8 cellular contexts compared by ENCODE assay signal in the genomic region with DNA sequence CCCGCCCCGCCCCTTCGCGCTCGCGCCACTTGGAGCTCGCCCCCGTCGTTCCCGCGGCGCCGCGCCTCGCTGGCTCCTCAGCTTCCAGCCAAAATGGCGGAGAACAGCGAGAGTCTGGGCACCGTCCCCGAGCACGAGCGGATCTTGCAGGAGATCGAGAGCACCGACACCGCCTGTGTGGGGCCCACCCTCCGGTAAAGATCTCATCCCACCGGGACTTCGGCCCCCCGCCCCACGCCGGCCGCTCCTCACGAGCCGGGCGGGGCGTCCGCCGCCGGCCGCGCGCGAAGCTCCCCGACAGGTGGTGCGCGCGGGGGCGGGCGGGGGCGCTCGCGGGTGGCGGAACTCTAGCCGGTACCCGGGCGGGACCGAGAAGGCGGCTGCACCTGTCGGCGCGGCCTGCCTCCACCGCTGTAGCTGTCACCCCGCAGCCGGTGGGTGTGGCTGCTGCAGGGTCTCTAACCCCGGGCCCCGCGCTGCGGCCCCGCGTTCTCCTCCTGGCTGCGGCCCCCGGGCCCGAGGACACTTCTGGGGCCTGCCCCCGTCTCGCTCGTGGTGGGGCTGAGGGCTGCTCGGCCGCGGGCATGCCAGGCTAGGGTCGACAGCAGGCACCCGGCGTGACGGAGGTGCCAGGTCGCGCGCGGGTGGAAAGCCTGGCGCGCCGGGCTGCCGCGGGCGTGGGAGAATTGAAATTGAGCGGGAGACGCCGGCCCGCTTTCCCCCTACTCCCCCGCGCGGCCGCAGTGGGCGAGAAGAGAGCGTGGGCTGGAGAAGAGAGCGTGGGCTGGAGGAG. TPM values are rescaled to one million over a fixed set of nuclear protein-coding genes. Genes with fewer than 3 reads are reported as not detected.
DNase-seq lines count a peak whose midpoint lies in the region; ATAC-seq and TF ChIP-seq lines count a peak whose summit lies in the region.

EXOC6 (plus strand) TSS at position 80 of the 793 bp plus-strand sequence; CDS start at position 94, 14 bp downstream.

- H3K9ac ChIP-seq in OCI-LY3 (ENCODE audit: low read length) = peak within 1 kb of the TSS; percentile 88

- intact Hi-C loops in mucosa of descending colon (cut with DNase I, micrococcal nuclease) = no loop called here

- H3K4me1 ChIP-seq in OCI-LY3 (ENCODE audit: low read length) (peaks cover 24% of the 10 kb centered on the region), mucosa of descending colon (ENCODE audit: low read depth) (peaks cover 8% of the 10 kb centered on the region)

- in situ Hi-C loops in Caki2 (cut with HindIII; ENCODE audit: low pct_unique_long_range_greater_than_20kb, low sequenced_read_pairs) = no loop called here

- H3K4me3 ChIP-seq in HL-60 (replicated peaks; ENCODE audit: insufficient read depth, low read length) (peak within 1 kb of the TSS; percentile 90), OCI-LY3 (ENCODE audit: low read length) (peak within 1 kb of the TSS; percentile 100), epithelial cell of esophagus (ENCODE audit: low read length) (peak within 1 kb of the TSS; percentile 58), mucosa of descending colon (peak within 1 kb of the TSS; percentile 85)

- H3K4me2 ChIP-seq in OCI-LY3 (ENCODE audit: low read length) = peak within 1 kb of the TSS; percentile 97

- H3K79me2 ChIP-seq in OCI-LY3 (ENCODE audit: low read length) = peaks cover 18% of the 10 kb centered on the region

- no peaks in the 10 kb centered on the region for H3K36me3 ChIP-seq in OCI-LY3 (replicated peaks; ENCODE audit: low read depth, low read length)
- no peaks in the 10 kb centered on the region for H3K36me3 ChIP-seq in mucosa of descending colon (ENCODE audit: low read depth)

- DNase-seq in Caki2 (ENCODE audit: low read depth) = peak; percentile 70
- DNase-seq in HL-60 (ENCODE audit: low read depth in 1 of 2, low spot score in 1 of 2) = peak in 1 of 2 experiments; percentile 82
- peak; percentile 73 for DNase-seq in activated T-cell treated with anti-CD3 and anti-CD28 coated beads for 24 hours (ENCODE audit: low read depth)
- peak; percentile 84 for DNase-seq in epithelial cell of esophagus (ENCODE audit: low read depth)
- DNase-seq in mucosa of descending colon = peak; percentile 91
- peak; percentile 71 to 76 for DNase-seq in stimulated activated CD8-positive, alpha-beta memory T cell treated with anti-CD3 and anti-CD28 coated beads, Interleukin-4, amount 100 ng/mL, for 1 hour (ENCODE audit: low read depth in 2 of 2, low spot score in 1 of 2)

- no peak for TF ChIP-seq CTCF in HL-60 (IDR thresholded peaks at IDR 0.05; ENCODE audit: insufficient read depth, low read length)
- TF ChIP-seq CTCF in OCI-LY3 (IDR thresholded peaks at IDR 0.05; ENCODE audit: low read depth, low read length) = no peak
- no peak for TF ChIP-seq CTCF in epithelial cell of esophagus (IDR thresholded peaks at IDR 0.05; ENCODE audit: insufficient read depth, low read depth, low read length, missing control alignments)
- no peak for TF ChIP-seq CTCF in mucosa of descending colon (IDR thresholded peaks at IDR 0.05)

- H3K27ac ChIP-seq in HL-60 (replicated peaks) (peak within 1 kb of the TSS; percentile 86), OCI-LY3 (ENCODE audit: low read length) (peak within 1 kb of the TSS; percentile 73)

- no peaks in the 10 kb centered on the region for H3K9me3 ChIP-seq in OCI-LY3 (ENCODE audit: insufficient read depth, low read length)
- H3K9me3 ChIP-seq in mucosa of descending colon = no peaks in the 10 kb centered on the region

- peak within 1 kb of the TSS; percentile 98 for H2AFZ ChIP-seq in OCI-LY3 (ENCODE audit: low read depth, low read length)

- H3K27me3 ChIP-seq in HL-60 (ENCODE audit: insufficient read depth, poor library complexity, severe bottlenecking) = no peaks in the 10 kb centered on the region
- H3K27me3 ChIP-seq in OCI-LY3 (ENCODE audit: low read depth, low read length) = no peaks in the 10 kb centered on the region

- peak; percentile 83 for ATAC-seq in GM19455 (IDR thresholded peaks at IDR 0.05; ENCODE audit: unreplicated experiment)
- ATAC-seq in mucosa of descending colon = peak; percentile 97

- no peaks in the 10 kb centered on the region for H4K20me1 ChIP-seq in OCI-LY3 (ENCODE audit: insufficient read depth, low read length)

RNA-seq across cellular contexts. Expression of gene EXOC6, which starts in this region (rescaled TPM):
- total RNA-seq in Caki2 (2014; rRNA removed; shearing (Covaris generic); ENCODE audit: low replicate concordance) = 5.3 and 9.0 TPM in 2 replicates
- total RNA-seq in mucosa of descending colon = 10 to 100 TPM; 12.7 to 13.9 (median 13.1) TPM
